Comparison of ENCODE assay signal across 26 cellular contexts in genomic region chr9:83346655-83347393, GRCh38.
"Had no signal": no experiment of that assay in that cellular context is flagged by ENCODE, and none has a peak within 500 bp of the region (broad histone marks: within the 10 kb centered on the region; RNA-seq: fewer than 3 reads in every experiment).

No MANE protein-coding gene starts in this region.

- H3K27me3 ChIP-seq: esophagus muscularis mucosa, heart right ventricle, right lobe of liver, tibial artery had no signal

- DNase-seq: activated CD4-positive, alpha-beta memory T cell treated with anti-CD3 and anti-CD28 coated beads for 36 hours; activated CD4-positive, alpha-beta T cell treated with anti-CD3 and anti-CD28 coated beads, Interleukin-2, amount 10 ng/mL, durations not matched to agents 24 days and 14 days; activated CD4-positive, CD25-positive, alpha-beta regulatory T cell treated with anti-CD3 and anti-CD28 coated beads, Interleukin-2, amount 50 U/mL, for 72 hours; activated CD8-positive, alpha-beta memory T cell treated with anti-CD3 and anti-CD28 coated beads, Interleukin-2, amount 50 U/mL, for 4 hours; activated effector memory CD4-positive, alpha-beta T cell treated with anti-CD3 and anti-CD28 coated beads, Interleukin-2, amount 50 U/mL, for 16 hours; activated naive CD4-positive, alpha-beta T cell treated with anti-CD3 and anti-CD28 coated beads for 36 hours; activated naive CD8-positive, alpha-beta T cell treated with anti-CD3 and anti-CD28 coated beads for 36 hours; activated T-cell treated with anti-CD3 and anti-CD28 coated beads, Interleukin-2, amount 50 U/mL, for 1 hour; dermis blood vessel endothelial cell; effector CD4-positive, alpha-beta T cell; foreskin melanocyte; heart right ventricle; mesendoderm; right lobe of liver; stimulated activated CD4-positive, alpha-beta T cell treated with anti-CD3 and anti-CD28 coated beads, Interleukin-12 subunit alpha, Interleukin-12 subunit beta, amount 100 ng/mL, for 4 hours; stimulated activated CD4-positive, alpha-beta T cell treated with anti-CD3 and anti-CD28 coated beads, Interleukin-4, amount 100 ng/mL, for 1 hour; stimulated activated naive CD8-positive, alpha-beta T cell treated with anti-CD3 and anti-CD28 coated beads, Interleukin-15, amount 100 ng/mL, for 72 hours; substantia nigra; tibial artery had no signal

- H3K9me3 ChIP-seq: esophagus muscularis mucosa, heart right ventricle, right lobe of liver, tibial artery had no signal

- H3K4me1 ChIP-seq: right lobe of liver had no signal

- H3K4me3 ChIP-seq: esophagus muscularis mucosa, heart right ventricle, lung, right lobe of liver, skin epidermis, tibial artery had no signal

- H3K36me3 ChIP-seq: heart right ventricle, right lobe of liver, tibial artery had no signal

- FAIRE-seq: bronchial epithelial cell, TTC549 had no signal

- H3K27ac ChIP-seq: esophagus muscularis mucosa, right lobe of liver, skin epidermis, tibial artery, VCaP had no signal

- ATAC-seq: left lobe of liver; right lobe of liver; stimulated activated naive CD8-positive, alpha-beta T cell treated with anti-CD3 and anti-CD28 coated beads, Interleukin-15, amount 100 ng/mL, for 72 hours had no signal
